In the genomic region with DNA sequence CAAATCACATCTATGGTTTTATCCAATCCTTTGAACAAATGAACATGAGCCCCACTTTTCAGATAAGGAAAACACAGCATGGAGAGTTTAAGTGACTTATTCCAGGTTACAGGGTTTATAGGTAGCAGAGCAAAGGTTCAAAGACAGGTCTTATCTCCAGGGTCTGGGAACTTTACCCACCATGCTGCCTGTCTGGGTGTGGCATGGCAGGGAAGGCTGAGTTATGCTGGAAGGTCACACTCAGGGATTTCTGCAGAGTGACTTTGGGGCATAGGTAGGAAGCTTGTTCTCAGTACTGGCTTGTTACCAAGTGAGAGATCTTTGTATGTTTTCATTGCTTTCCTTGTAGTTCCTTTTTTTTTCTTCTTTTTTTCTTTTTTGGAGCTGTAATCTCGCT, we compare ENCODE assay signal across 15 cellular contexts. TPM values are rescaled to one million over a fixed set of nuclear protein-coding genes. Genes with fewer than 3 reads are reported as not detected.
A peak's percentile ranks its signal among the peaks of the same experiment; 100 is the strongest.
DNase-seq lines count a peak whose midpoint lies in the region; ATAC-seq and TF ChIP-seq lines count a peak whose summit lies in the region.
"Had no signal": no experiment of that assay in that cellular context is flagged by ENCODE, and none has a peak within 500 bp of the region (broad histone marks: within the 10 kb centered on the region; RNA-seq: fewer than 3 reads in every experiment).

No MANE protein-coding gene starts in this region.

- no peaks in the 10 kb centered on the region for H3K9me3 Mint-ChIP-seq in stimulated activated naive B cell treated with anti-CD40 and anti-IgM and Interleukin-4, amounts not matched to agents 10 μg/mL and 1 μg/mL and 100 μg/mL, for 72 hours

- H3K27me3 ChIP-seq in esophagus squamous epithelium, result no peaks in the 10 kb centered on the region

- peaks cover 3% of the 10 kb centered on the region for H3K36me3 Mint-ChIP-seq in T-helper 17 cell (ENCODE audit: low read depth)
- peaks cover 3 to 5% of the 10 kb centered on the region in 2 donors for H3K36me3 Mint-ChIP-seq in stimulated activated naive B cell treated with anti-CD40 and anti-IgM and Interleukin-4, amounts not matched to agents 10 μg/mL and 1 μg/mL and 100 μg/mL, for 72 hours

- TF ChIP-seq CTCF in esophagus squamous epithelium (IDR thresholded peaks at IDR 0.05) (no peak), GM10266 (IDR thresholded peaks at IDR 0.05; ENCODE audit: control insufficient read depth, insufficient read depth, low read depth, missing control alignments) (no peak)

- intact Hi-C loops in esophagus squamous epithelium (cut with DNase I), result no loop called here
- intact Hi-C loops in posterior cingulate gyrus (cut with DNase I), result no loop called here

- ATAC-seq in T-helper 17 cell, result peak; percentile 0
- no peak for ATAC-seq in stimulated activated naive B cell treated with anti-CD40 and anti-IgM and Interleukin-4, amounts not matched to agents 10 μg/mL and 1 μg/mL and 100 μg/mL, for 72 hours (replicated peaks)

- peak overlapping the region; percentile 9 to 66 (median 46) for H3K27ac ChIP-seq in esophagus squamous epithelium

- H3K4me3 Mint-ChIP-seq in T-helper 17 cell, result peak overlapping the region; percentile 94
- peak overlapping the region; percentile 64 to 67 for H3K4me3 Mint-ChIP-seq in stimulated activated naive B cell treated with anti-CD40 and anti-IgM and Interleukin-4, amounts not matched to agents 10 μg/mL and 1 μg/mL and 100 μg/mL, for 72 hours

- H3K36me3 ChIP-seq in esophagus squamous epithelium, result no peaks in the 10 kb centered on the region
- H3K36me3 ChIP-seq: HAP-1 had no signal

- peak overlapping the region; percentile 100 for H3K27ac Mint-ChIP-seq in T-helper 17 cell
- peak overlapping the region; percentile 88 for H3K27ac Mint-ChIP-seq in stimulated activated naive B cell treated with anti-CD40 and anti-IgM and Interleukin-4, amounts not matched to agents 10 μg/mL and 1 μg/mL and 100 μg/mL, for 72 hours

- no peaks in the 10 kb centered on the region for H3K9me3 ChIP-seq in T-helper 17 cell (ENCODE audit: control insufficient read depth, low read length, poor library complexity, severe bottlenecking)
- H3K9me3 ChIP-seq in esophagus squamous epithelium, result no peaks in the 10 kb centered on the region
- H3K9me3 ChIP-seq: HAP-1 had no signal

- 72 to 87% methylated on average over 1 of the region's 1 CpG for WGBS in esophagus squamous epithelium, 2 donors

- peaks cover 0 to under 1% (median 0%) of the 10 kb centered on the region in 3 donors for H3K4me1 ChIP-seq in esophagus squamous epithelium
- H3K4me1 ChIP-seq: HAP-1 had no signal

- peaks cover 69% of the 10 kb centered on the region for H3K4me1 Mint-ChIP-seq in T-helper 17 cell
- H3K4me1 Mint-ChIP-seq in stimulated activated naive B cell treated with anti-CD40 and anti-IgM and Interleukin-4, amounts not matched to agents 10 μg/mL and 1 μg/mL and 100 μg/mL, for 72 hours, result peaks cover 46 to 72% of the 10 kb centered on the region in 2 donors

- DNase-seq in activated CD8-positive, alpha-beta memory T cell treated with anti-CD3 and anti-CD28 coated beads, Interleukin-2, amount 50 U/mL, for 48 hours, result peak; percentile 52
- no peak for DNase-seq in activated CD8-positive, alpha-beta memory T cell treated with anti-CD3 and anti-CD28 coated beads, Interleukin-2, amount 50 U/mL, for 4 hours
- DNase-seq in T-helper 17 cell (no peak), esophagus squamous epithelium (lab: John Stamatoyannopoulos, UW) (no peak), GM10266 (ENCODE audit: extremely low spot score) (no peak), posterior cingulate gyrus (no peak)
- no peak for DNase-seq in stimulated activated naive B cell treated with anti-CD40 and anti-IgM and Interleukin-4, amounts not matched to agents 10 μg/mL and 1 μg/mL and 100 μg/mL, for 72 hours
- DNase-seq in NK-92 treated with Interleukin-12 subunit alpha and Interleukin-12 subunit beta, amount 100 ng/mL, for 24 hours (lab: John Stamatoyannopoulos, UW), result no peak
- DNase-seq: amniotic stem cell, Calu3, Kasumi-1, NCI-H524, nucleus accumbens had no signal

- no peaks in the 10 kb centered on the region for H3K27me3 Mint-ChIP-seq in T-helper 17 cell
- no peaks in the 10 kb centered on the region for H3K27me3 Mint-ChIP-seq in stimulated activated naive B cell treated with anti-CD40 and anti-IgM and Interleukin-4, amounts not matched to agents 10 μg/mL and 1 μg/mL and 100 μg/mL, for 72 hours

- peak overlapping the region in 2 of 4 donors; percentile 3 to 16 for H3K4me3 ChIP-seq in esophagus squamous epithelium
- H3K4me3 ChIP-seq: HAP-1 had no signal

- TF ChIP-seq POLR2A in esophagus squamous epithelium (IDR thresholded peaks at IDR 0.05), result no peak

RNA-seq across cellular contexts. Expression of a gene that starts 1.8 kb away (rescaled TPM):
- total RNA-seq in T-helper 17 cell (10 to 100 TPM; 37.8 to 42.0 TPM), esophagus squamous epithelium (1 to 10 TPM in 1 of 4 donors, under 1 TPM in 3; 0.38 to 1.7 (median 0.60) TPM)
- total RNA-seq: A673, Calu3 had no signal

Comparison
In these comparisons a context has a peak if more than half of its experiments do, and no peak if none do; other contexts are left out.
1. RNA of a gene that starts 1.8 kb away (total RNA-seq): 37.8 to 42.0 TPM in T-helper 17 cell; 0.38 to 1.7 TPM in esophagus squamous epithelium; every median in the first group is over 10 times any median in the second.